Comparison of ENCODE assay signal across 11 cellular contexts in the genomic region with DNA sequence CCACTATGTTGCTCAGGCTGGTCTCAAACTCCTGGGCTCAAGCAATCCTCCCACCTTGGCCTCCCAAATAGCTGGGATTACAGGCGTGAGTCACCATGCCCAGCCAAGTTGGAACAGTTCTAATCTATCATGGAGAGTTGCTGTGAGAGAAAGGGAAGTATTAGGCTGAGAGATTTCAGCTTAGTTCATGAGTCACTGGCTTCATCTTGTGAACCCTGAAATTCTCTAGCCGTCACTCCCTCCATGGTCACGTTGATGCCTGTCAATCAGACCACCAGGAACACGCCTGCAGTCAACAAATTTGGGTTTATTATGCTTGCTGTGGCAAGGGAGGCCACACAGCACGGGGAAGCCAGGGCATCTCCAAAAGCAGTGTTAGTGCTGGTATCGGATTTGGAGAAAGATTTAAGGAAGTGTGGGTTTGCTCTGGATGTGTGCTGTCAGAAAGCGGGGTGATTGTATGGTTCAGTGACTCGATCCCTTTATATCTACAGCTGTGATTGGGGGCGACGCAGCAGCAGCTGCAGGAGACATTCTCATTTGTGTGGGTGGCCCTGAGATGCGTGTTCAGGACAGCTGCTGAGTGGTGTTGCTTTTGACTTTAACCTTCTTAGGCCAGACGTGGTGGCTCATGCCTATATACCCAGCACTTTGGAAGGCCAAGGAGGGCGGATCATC. TPM values are rescaled to one million over a fixed set of nuclear protein-coding genes. Genes with fewer than 3 reads are reported as not detected.
DNase-seq lines count a peak whose midpoint lies in the region; ATAC-seq, FAIRE-seq and TF ChIP-seq lines count a peak whose summit lies in the region.
"Had no signal": no experiment of that assay in that cellular context is flagged by ENCODE, and none has a peak within 500 bp of the region (broad histone marks: within the 10 kb centered on the region; RNA-seq: fewer than 3 reads in every experiment).

No MANE protein-coding gene starts in this region.

- H3K27ac Mint-ChIP-seq in osteocyte (ENCODE audit: unreplicated experiment), result peak overlapping the region; percentile 57
- H3K27ac Mint-ChIP-seq: activated CD4-positive, alpha-beta T cell treated with anti-CD3 and anti-CD28 coated beads, Interleukin-2, amount 10 ng/mL, durations not matched to agents 7 days and 5 days had no signal

- intact Hi-C loops in heart left ventricle (cut with DNase I), result loop anchor here in 1 of 10 donors (5.0 kb wide), 1 partner anchor 264 kb away; no protein-coding TSS in a partner anchor

- no peak overlapping the region for H3K4me3 ChIP-seq in bronchial epithelial cell (ENCODE audit: low read depth, low read length)
- no peak overlapping the region for H3K4me3 ChIP-seq in heart left ventricle

- no peak for TF ChIP-seq POLR2A in heart left ventricle (IDR thresholded peaks at IDR 0.05)

- H3K27ac ChIP-seq in heart left ventricle, result no peak overlapping the region

- H3K27me3 ChIP-seq in bronchial epithelial cell (ENCODE audit: control insufficient read depth, insufficient read depth, low read length) (no peaks in the 10 kb centered on the region), heart left ventricle (no peaks in the 10 kb centered on the region)

- ATAC-seq in heart left ventricle, result no peak

- TF ChIP-seq CTCF in bronchial epithelial cell (IDR thresholded peaks at IDR 0.05; ENCODE audit: insufficient read depth, low read length, severe bottlenecking), result no peak
- TF ChIP-seq CTCF in osteocyte (IDR thresholded peaks at IDR 0.05), result no peak
- no peak for TF ChIP-seq CTCF in heart left ventricle (IDR thresholded peaks at IDR 0.05)

- no peaks in the 10 kb centered on the region for H3K9me3 ChIP-seq in heart left ventricle

- H3K4me1 Mint-ChIP-seq in osteocyte (ENCODE audit: unreplicated experiment), result peaks cover 18% of the 10 kb centered on the region

- no peaks in the 10 kb centered on the region for H3K27me3 Mint-ChIP-seq in osteocyte (ENCODE audit: unreplicated experiment)

- 70 to 83% (median 75%) methylated on average over 13 of the region's 13 CpGs for WGBS in heart left ventricle, 4 donors

- no peaks in the 10 kb centered on the region for H3K9me3 Mint-ChIP-seq in osteocyte (ENCODE audit: unreplicated experiment)
- H3K9me3 Mint-ChIP-seq: activated CD4-positive, alpha-beta T cell treated with anti-CD3 and anti-CD28 coated beads, Interleukin-2, amount 10 ng/mL, durations not matched to agents 7 days and 5 days had no signal

- peaks cover 0 to 17% (median 6%) of the 10 kb centered on the region in 12 donors for H3K4me1 ChIP-seq in heart left ventricle

- H3K4me3 Mint-ChIP-seq in osteocyte (ENCODE audit: unreplicated experiment), result no peak overlapping the region
- H3K4me3 Mint-ChIP-seq: activated CD4-positive, alpha-beta T cell treated with anti-CD3 and anti-CD28 coated beads, Interleukin-2, amount 10 ng/mL, durations not matched to agents 7 days and 5 days had no signal

- no peak for FAIRE-seq in bronchial epithelial cell (lab: Jason Lieb, UNC)
- FAIRE-seq: colon had no signal

- H3K36me3 ChIP-seq in bronchial epithelial cell (ENCODE audit: control insufficient read depth, insufficient read depth, low read length), result peaks cover 7% of the 10 kb centered on the region
- peaks cover 0 to 18% (median 7%) of the 10 kb centered on the region in 9 donors for H3K36me3 ChIP-seq in heart left ventricle

- DNase-seq in Kasumi-1 (lab: John Stamatoyannopoulos, UW), result peak; percentile 33 to 39
- DNase-seq in bronchial epithelial cell (ENCODE audit: low read depth), result peak; percentile 92
- no peak for DNase-seq in osteocyte (ENCODE audit: extremely low spot score, unreplicated experiment)
- no peak for DNase-seq in SKM-1 treated with dmso at 0.1 percent for 144 hours (lab: John Stamatoyannopoulos, UW; ENCODE audit: unreplicated experiment)
- no peak for DNase-seq in heart left ventricle
- DNase-seq in NCI-H526 treated with DMSO at 0.1 percent for 48 hours (lab: John Stamatoyannopoulos, UW), result no peak
- DNase-seq: activated CD4-positive, alpha-beta T cell treated with anti-CD3 and anti-CD28 coated beads, Interleukin-2, amount 10 ng/mL, durations not matched to agents 7 days and 5 days; NCI-H69 had no signal

- peaks cover 15% of the 10 kb centered on the region for H3K36me3 Mint-ChIP-seq in osteocyte (ENCODE audit: unreplicated experiment)

RNA-seq across cellular contexts. Expression of a gene that starts 18.7 kb away (rescaled TPM):
- 1.8 and 4.9 TPM in 2 replicates for total RNA-seq in bronchial epithelial cell
- total RNA-seq in osteocyte, result 1.5 and 1.6 TPM in 2 replicates
- 1 to 10 TPM; 2.0 to 7.5 (median 3.8) TPM for total RNA-seq in heart left ventricle
- 1 to 10 TPM; 6.6 to 9.8 TPM for polyA plus RNA-seq in heart left ventricle

RNA-seq across cellular contexts. Expression of a gene that starts 30.2 kb away (rescaled TPM):
- total RNA-seq in bronchial epithelial cell (60.9 and 72.4 TPM in 2 replicates), osteocyte (149 and 156 TPM in 2 replicates), heart left ventricle (100 to 1,000 TPM in 1 of 9 donors, 10 to 100 TPM in 8; 49.3 to 103 (median 73.8) TPM)
- polyA plus RNA-seq in heart left ventricle, result 10 to 100 TPM; 31.6 to 58.4 TPM

RNA-seq across cellular contexts. Expression of a gene that starts 46.5 kb away (rescaled TPM):
- not detected in 2 replicates for total RNA-seq in bronchial epithelial cell
- total RNA-seq in osteocyte, result not detected in 2 replicates
- total RNA-seq in heart left ventricle, result not detected
- not detected for polyA plus RNA-seq in heart left ventricle
- total RNA-seq: activated CD4-positive, alpha-beta T cell treated with anti-CD3 and anti-CD28 coated beads, Interleukin-2, amount 10 ng/mL, durations not matched to agents 7 days and 5 days; HT-29; lung microvascular endothelial cell had no signal

RNA-seq across cellular contexts. Expression of a gene that starts 52.7 kb away (rescaled TPM):
- total RNA-seq in bronchial epithelial cell (under 0.01 and 0.38 TPM in 2 replicates), osteocyte (1.3 and 2.8 TPM in 2 replicates), heart left ventricle (10 to 100 TPM in 6 of 9 donors, 1 to 10 TPM in 3; 4.8 to 71.2 (median 17.8) TPM)
- polyA plus RNA-seq in heart left ventricle, result 10 to 100 TPM in 1 of 2 donors, 1 to 10 TPM in 1; 1.6 to 25.9 TPM
- total RNA-seq: HT-29 had no signal

RNA-seq across cellular contexts. Expression of a gene that starts 58.7 kb away (rescaled TPM):
- total RNA-seq in bronchial epithelial cell, result 18.3 and 19.2 TPM in 2 replicates
- 54.0 and 59.8 TPM in 2 replicates for total RNA-seq in osteocyte
- total RNA-seq in heart left ventricle, result 10 to 100 TPM; 18.3 to 41.5 (median 31.3) TPM
- 10 to 100 TPM; 11.0 to 20.2 TPM for polyA plus RNA-seq in heart left ventricle

Comparison
In these comparisons a context has a peak if more than half of its experiments do, and no peak if none do; other contexts are left out.
1. DNase-seq: peak in Kasumi-1 (2 of 2) and bronchial epithelial cell (single experiment); none in osteocyte (single experiment), SKM-1 treated with dmso at 0.1 percent for 144 hours (single experiment), heart left ventricle (0 of 5) and NCI-H526 treated with DMSO at 0.1 percent for 48 hours (single experiment).